In genomic region chr12:132668191-132669088, GRCh38 we compare ENCODE assay signal across 19 cellular contexts. TPM values are rescaled to one million over a fixed set of nuclear protein-coding genes. Genes with fewer than 3 reads are reported as not detected.
DNase-seq lines count a peak whose midpoint lies in the region; ATAC-seq, FAIRE-seq and TF ChIP-seq lines count a peak whose summit lies in the region.
"Had no signal": no experiment of that assay in that cellular context is flagged by ENCODE, and none has a peak within 500 bp of the region (broad histone marks: within the 10 kb centered on the region; RNA-seq: fewer than 3 reads in every experiment).

No MANE protein-coding gene starts in this region.

- no peak for FAIRE-seq in HepG2 (lab: Jason Lieb, UNC)
- FAIRE-seq: A549, GM19239 had no signal

- no peaks in the 10 kb centered on the region for H3K27me3 Mint-ChIP-seq in nephron progenitor cell (ENCODE audit: low read depth, poor library complexity)
- H3K27me3 Mint-ChIP-seq: CD4-positive, alpha-beta memory T cell had no signal

- in situ Hi-C loops in HepG2 (cut with HindIII; ENCODE audit: extremely low pct_ligation_motif_present, low pct_unique_long_range_greater_than_20kb) = no loop called here

- H3K36me3 Mint-ChIP-seq in nephron progenitor cell (ENCODE audit: low read depth) = peaks cover 73% of the 10 kb centered on the region

- H3K4me2 ChIP-seq in HepG2 (ENCODE audit: low read depth, low read length) = no peak overlapping the region
- H3K4me2 ChIP-seq: A549 had no signal

- CTCF ChIA-PET in HepG2 (lab: Yijun Ruan, JAX; ENCODE audit: low intra/inter-chr PET ratio, low total read pairs) = no interaction called here

- DNase-seq in HepG2 (ENCODE audit: low spot score) (no peak), right lobe of liver (no peak), nephron progenitor cell (no peak), spleen (peak; percentile 41), NCI-H748 treated with DMSO at 0.1 percent for 48 hours (lab: John Stamatoyannopoulos, UW) (no peak)
- DNase-seq: AML-193; CD4-positive, alpha-beta memory T cell; DMS79 treated with DMSO at 0.1 percent for 48 hours; GF-D8; GM23248; HCEC 1CT had no signal

- H3K36me3 ChIP-seq in HepG2 (replicated peaks in 1 of 2; ENCODE audit: control insufficient read depth in 1 of 2, insufficient read depth in 2 of 2, low read length in 2 of 2) (peaks cover 41 to 76% of the 10 kb centered on the region in 2 experiments; a peak in 4 of 5 replicates), right lobe of liver (peaks cover 0 to 45% (median 8%) of the 10 kb centered on the region in 4 donors), spleen (peaks cover 0 to 100% (median 74%) of the 10 kb centered on the region in 6 donors)

- TF ChIP-seq CTCF in HepG2 (CRISPR knock-in tag; IDR thresholded peaks at IDR 0.05) = no peak
- no peak for TF ChIP-seq CTCF in right lobe of liver (IDR thresholded peaks at IDR 0.05)
- no peak for TF ChIP-seq CTCF in nephron progenitor cell (IDR thresholded peaks at IDR 0.05)
- no peak for TF ChIP-seq CTCF in spleen (IDR thresholded peaks at IDR 0.05 in 8 of 11, conservative IDR thresholded peaks at IDR 0.05 in 3 of 11)

- no peak overlapping the region for H3K9ac ChIP-seq in HepG2 (ENCODE audit: insufficient read depth, low read depth, low read length)
- H3K9ac ChIP-seq: GM23248 had no signal

- no peak overlapping the region for H3K4me3 ChIP-seq in HepG2 (replicated peaks in 1 of 3; ENCODE audit: insufficient read depth in 1 of 3, low read depth in 2 of 3, low read length in 3 of 3)
- H3K4me3 ChIP-seq in right lobe of liver = no peak overlapping the region
- H3K4me3 ChIP-seq in spleen = no peak overlapping the region
- H3K4me3 ChIP-seq: A549, GM23248 had no signal

- H3K4me1 Mint-ChIP-seq in nephron progenitor cell = no peaks in the 10 kb centered on the region

- ATAC-seq in HepG2 = no peak
- ATAC-seq in right lobe of liver = no peak
- ATAC-seq in GM18873 (IDR thresholded peaks at IDR 0.05; ENCODE audit: low FRiP score, unreplicated experiment) = no peak
- ATAC-seq: A549 had no signal

- WGBS in HepG2 (ENCODE audit: low lambda C conversion rate) = 96% methylated on average over 29 of the region's 30 CpGs
- WGBS in right lobe of liver (ENCODE audit: insufficient coverage, low coverage, low lambda C conversion rate, missing lambda C conversion rate) = 95% methylated on average over 10 of the region's 30 CpGs
- 94 to 96% (median 95%) methylated on average over 29 to 30 of the region's 30 CpGs for WGBS in spleen, 5 donors

- TF ChIP-seq RAD21 in HepG2 (CRISPR knock-in tag; IDR thresholded peaks at IDR 0.05) = no peak

- peak overlapping the region; percentile 48 for H3K27ac Mint-ChIP-seq in nephron progenitor cell

- POLR2A ChIA-PET in HepG2 (lab: Yijun Ruan, JAX) = no interaction called here

- BruUV-seq in HepG2 (replicated peaks; lab: Mats Ljungman, UMichigan) = no TSS peak

- H4K20me1 ChIP-seq in HepG2 (ENCODE audit: insufficient read depth, low read length) = no peaks in the 10 kb centered on the region

- H3K27ac ChIP-seq in HepG2 (ENCODE audit: extremely low read length, insufficient read depth, low read length) = no peak overlapping the region
- H3K27ac ChIP-seq in right lobe of liver = no peak overlapping the region
- peak overlapping the region in 1 of 8 donors; percentile 18 for H3K27ac ChIP-seq in spleen
- H3K27ac ChIP-seq: 22Rv1, A549, GM23248 had no signal

- no peaks in the 10 kb centered on the region for H3K9me3 Mint-ChIP-seq in nephron progenitor cell

- H3K9me3 ChIP-seq in HepG2 (ENCODE audit: low read length) (no peaks in the 10 kb centered on the region), right lobe of liver (no peaks in the 10 kb centered on the region), spleen (no peaks in the 10 kb centered on the region)
- H3K9me3 ChIP-seq: A549 had no signal

- TF ChIP-seq POLR2A in HepG2 (IDR thresholded peaks at IDR 0.05; ENCODE audit: insufficient read depth in 1 of 2, low read depth in 2 of 2, low read length in 2 of 2) = no peak
- no peak for TF ChIP-seq POLR2A in right lobe of liver (IDR thresholded peaks at IDR 0.05)
- no peak for TF ChIP-seq POLR2A in spleen (IDR thresholded peaks at IDR 0.05)

- intact Hi-C loops in HepG2 (cut with micrococcal nuclease; ENCODE audit: unreplicated experiment) = no loop called here
- intact Hi-C loops in right lobe of liver (cut with DNase I) = no loop called here
- intact Hi-C loops in spleen (cut with DNase I; ENCODE audit: low total_unique reads) = no loop called here

- TF ChIP-seq EP300 in HepG2 (IDR thresholded peaks at IDR 0.05; ENCODE audit: low read depth in 2 of 2, low read length in 2 of 2) (no peak), HepG2 (CRISPR knock-in tag; IDR thresholded peaks at IDR 0.05; ENCODE audit: borderline replicate concordance) (no peak)

- H3K4me3 Mint-ChIP-seq in nephron progenitor cell = no peak overlapping the region
- H3K4me3 Mint-ChIP-seq: CD14-positive monocyte; CD4-positive, alpha-beta memory T cell had no signal

- H3K4me1 ChIP-seq in HepG2 (ENCODE audit: insufficient read depth, low read length) (no peaks in the 10 kb centered on the region), right lobe of liver (peaks cover 0 to 15% (median 7%) of the 10 kb centered on the region in 4 donors), spleen (peaks cover 0 to 37% (median 19%) of the 10 kb centered on the region in 6 donors)
- H3K4me1 ChIP-seq: A549 had no signal

- H2AFZ ChIP-seq in HepG2 (ENCODE audit: low read length) = no peak overlapping the region
- H2AFZ ChIP-seq: GM23248 had no signal

- no peaks in the 10 kb centered on the region for H3K79me2 ChIP-seq in HepG2 (ENCODE audit: insufficient read depth, low read length)

- H3K27me3 ChIP-seq in HepG2 (ENCODE audit: control insufficient read depth in 1 of 2, insufficient read depth in 2 of 2, low read length in 2 of 2) (no peaks in the 10 kb centered on the region), right lobe of liver (no peaks in the 10 kb centered on the region), spleen (replicated peaks in 1 of 7) (no peaks in the 10 kb centered on the region)

RNA-seq across cellular contexts. Expression of gene POLE, which starts 18.7 kb away (rescaled TPM):
- total RNA-seq in HepG2 (2016; rRNA removed; fragmentation: Illumina TruSeq; extraction: Trizol) (25.7 and 52.2 TPM in 2 replicates), right lobe of liver (10 to 100 TPM; 13.6 to 34.0 (median 22.7) TPM), spleen (100 to 1,000 TPM in 3 of 7 donors, 10 to 100 TPM in 4; 70.1 to 122 (median 99.6) TPM)
- total RNA-seq in HepG2 (2016; cell fraction: cytosol; rRNA removed; fragmentation: Illumina TruSeq; extraction: Trizol; ENCODE audit: low read depth) = 59.1 and 64.2 TPM in 2 replicates
- 20.9 and 52.7 TPM in 2 replicates for total RNA-seq in HepG2 (2016; cell fraction: insoluble cytoplasmic fraction; rRNA removed; fragmentation: Illumina TruSeq; extraction: Trizol)
- total RNA-seq in HepG2 (2016; cell fraction: membrane; rRNA removed; fragmentation: Illumina TruSeq; extraction: Trizol) = 57.6 and 66.6 TPM in 2 replicates
- total RNA-seq in HepG2 (2016; cell fraction: nucleus; rRNA removed; fragmentation: Illumina TruSeq; extraction: Trizol) = 72.5 and 80.9 TPM in 2 replicates
- polyA plus RNA-seq in HepG2 (2011; rRNA removed) (23.2 and 25.3 TPM in 2 replicates), spleen (10 to 100 TPM; 18.1 to 37.6 (median 30.4) TPM)
- polyA plus RNA-seq in HepG2 (2011; cell fraction: cytosol; rRNA removed) = 4.8 and 9.4 TPM in 2 replicates
- 134 and 225 TPM in 2 replicates for polyA plus RNA-seq in HepG2 (2011; cell fraction: nucleus; rRNA removed)
- polyA plus RNA-seq in HepG2 (2012) = 14.9 and 21.3 TPM in 2 replicates
- 4.1 and 5.2 TPM in 2 replicates for polyA plus RNA-seq in HepG2 (2016; cell fraction: cytosol; fragmentation: Illumina TruSeq; extraction: Trizol; ENCODE audit: low read depth)
- 21.3 and 29.5 TPM in 2 replicates for polyA plus RNA-seq in HepG2 (2016; cell fraction: insoluble cytoplasmic fraction; fragmentation: Illumina TruSeq; extraction: Trizol; ENCODE audit: low read depth)
- polyA plus RNA-seq in HepG2 (2016; cell fraction: membrane; fragmentation: Illumina TruSeq; extraction: Trizol; ENCODE audit: low read depth) = 11.4 and 13.7 TPM in 2 replicates
- polyA plus RNA-seq in HepG2 (2016; cell fraction: nucleus; fragmentation: Illumina TruSeq; extraction: Trizol; ENCODE audit: insufficient read depth, low read depth) = 185 and 194 TPM in 2 replicates
- polyA minus RNA-seq in HepG2 (2011; rRNA and poly(A)+ RNA removed; ENCODE audit: low replicate concordance) = 104 and 245 TPM in 2 replicates
- polyA minus RNA-seq in HepG2 (2011; cell fraction: cytosol; rRNA and poly(A)+ RNA removed) = 12.9 and 22.7 TPM in 2 replicates
- polyA minus RNA-seq in HepG2 (2011; cell fraction: nucleus; rRNA and poly(A)+ RNA removed) = 79.4 and 111 TPM in 2 replicates

RNA-seq across cellular contexts. Expression of gene PXMP2, which starts 18.9 kb away (rescaled TPM):
- total RNA-seq in HepG2 (2016; rRNA removed; fragmentation: Illumina TruSeq; extraction: Trizol) (38.3 and 42.9 TPM in 2 replicates), right lobe of liver (100 to 1,000 TPM in 5 of 6 experiments, 10 to 100 TPM in 1; 91.5 to 216 (median 162) TPM), spleen (10 to 100 TPM in 4 of 7 donors, 1 to 10 TPM in 3; 8.4 to 19.6 (median 10.0) TPM)
- total RNA-seq in HepG2 (2016; cell fraction: cytosol; rRNA removed; fragmentation: Illumina TruSeq; extraction: Trizol; ENCODE audit: low read depth) = 129 and 144 TPM in 2 replicates
- total RNA-seq in HepG2 (2016; cell fraction: insoluble cytoplasmic fraction; rRNA removed; fragmentation: Illumina TruSeq; extraction: Trizol) = 34.3 and 45.4 TPM in 2 replicates
- 94.5 and 107 TPM in 2 replicates for total RNA-seq in HepG2 (2016; cell fraction: membrane; rRNA removed; fragmentation: Illumina TruSeq; extraction: Trizol)
- 16.5 and 17.4 TPM in 2 replicates for total RNA-seq in HepG2 (2016; cell fraction: nucleus; rRNA removed; fragmentation: Illumina TruSeq; extraction: Trizol)
- polyA plus RNA-seq in HepG2 (2011; rRNA removed) (24.4 and 25.5 TPM in 2 replicates), spleen (10 to 100 TPM in 1 of 3 donors, 1 to 10 TPM in 2; 3.3 to 11.3 (median 7.7) TPM)
- 21.8 and 27.1 TPM in 2 replicates for polyA plus RNA-seq in HepG2 (2011; cell fraction: cytosol; rRNA removed)
- polyA plus RNA-seq in HepG2 (2011; cell fraction: nucleus; rRNA removed) = 11.1 and 15.6 TPM in 2 replicates
- 14.0 and 18.0 TPM in 2 replicates for polyA plus RNA-seq in HepG2 (2012)
- polyA plus RNA-seq in HepG2 (2016; cell fraction: cytosol; fragmentation: Illumina TruSeq; extraction: Trizol; ENCODE audit: low read depth) = 136 and 147 TPM in 2 replicates
- polyA plus RNA-seq in HepG2 (2016; cell fraction: insoluble cytoplasmic fraction; fragmentation: Illumina TruSeq; extraction: Trizol; ENCODE audit: low read depth) = 33.1 and 37.0 TPM in 2 replicates
- polyA plus RNA-seq in HepG2 (2016; cell fraction: membrane; fragmentation: Illumina TruSeq; extraction: Trizol; ENCODE audit: low read depth) = 87.1 and 93.3 TPM in 2 replicates
- 39.4 and 39.9 TPM in 2 replicates for polyA plus RNA-seq in HepG2 (2016; cell fraction: nucleus; fragmentation: Illumina TruSeq; extraction: Trizol; ENCODE audit: insufficient read depth, low read depth)
- polyA minus RNA-seq in HepG2 (2011; rRNA and poly(A)+ RNA removed; ENCODE audit: low replicate concordance) = 14.3 and 48.1 TPM in 2 replicates
- polyA minus RNA-seq in HepG2 (2011; cell fraction: cytosol; rRNA and poly(A)+ RNA removed) = 4.0 and 7.8 TPM in 2 replicates
- polyA minus RNA-seq in HepG2 (2011; cell fraction: nucleus; rRNA and poly(A)+ RNA removed) = 7.0 and 7.9 TPM in 2 replicates

RNA-seq across cellular contexts. Expression of gene PGAM5, which starts 42.2 kb away (rescaled TPM):
- 77.1 and 77.9 TPM in 2 replicates for total RNA-seq in HepG2 (2016; rRNA removed; fragmentation: Illumina TruSeq; extraction: Trizol)
- total RNA-seq in HepG2 (2016; cell fraction: cytosol; rRNA removed; fragmentation: Illumina TruSeq; extraction: Trizol; ENCODE audit: low read depth) = 37.0 and 40.3 TPM in 2 replicates
- total RNA-seq in HepG2 (2016; cell fraction: insoluble cytoplasmic fraction; rRNA removed; fragmentation: Illumina TruSeq; extraction: Trizol) = 75.8 and 78.5 TPM in 2 replicates
- total RNA-seq in HepG2 (2016; cell fraction: membrane; rRNA removed; fragmentation: Illumina TruSeq; extraction: Trizol) = 82.5 and 88.7 TPM in 2 replicates
- 27.7 and 31.2 TPM in 2 replicates for total RNA-seq in HepG2 (2016; cell fraction: nucleus; rRNA removed; fragmentation: Illumina TruSeq; extraction: Trizol)
- polyA plus RNA-seq in HepG2 (2011; rRNA removed) = 18.0 and 23.8 TPM in 2 replicates
- polyA plus RNA-seq in HepG2 (2011; cell fraction: cytosol; rRNA removed) = 15.3 and 23.5 TPM in 2 replicates
- 14.4 and 15.9 TPM in 2 replicates for polyA plus RNA-seq in HepG2 (2011; cell fraction: nucleus; rRNA removed)
- 14.5 and 23.5 TPM in 2 replicates for polyA plus RNA-seq in HepG2 (2012)
- polyA plus RNA-seq in HepG2 (2016; cell fraction: cytosol; fragmentation: Illumina TruSeq; extraction: Trizol; ENCODE audit: low read depth) = 28.3 and 31.0 TPM in 2 replicates
- 59.5 and 70.5 TPM in 2 replicates for polyA plus RNA-seq in HepG2 (2016; cell fraction: insoluble cytoplasmic fraction; fragmentation: Illumina TruSeq; extraction: Trizol; ENCODE audit: low read depth)
- polyA plus RNA-seq in HepG2 (2016; cell fraction: membrane; fragmentation: Illumina TruSeq; extraction: Trizol; ENCODE audit: low read depth) = 47.3 and 51.7 TPM in 2 replicates
- polyA plus RNA-seq in HepG2 (2016; cell fraction: nucleus; fragmentation: Illumina TruSeq; extraction: Trizol; ENCODE audit: insufficient read depth, low read depth) = 43.9 and 45.1 TPM in 2 replicates
- 89.6 and 210 TPM in 2 replicates for polyA minus RNA-seq in HepG2 (2011; rRNA and poly(A)+ RNA removed; ENCODE audit: low replicate concordance)
- polyA minus RNA-seq in HepG2 (2011; cell fraction: cytosol; rRNA and poly(A)+ RNA removed) = 28.3 and 32.7 TPM in 2 replicates
- 9.9 and 10.2 TPM in 2 replicates for polyA minus RNA-seq in HepG2 (2011; cell fraction: nucleus; rRNA and poly(A)+ RNA removed)
- total RNA-seq in right lobe of liver = 10 to 100 TPM; 22.7 to 50.7 (median 27.6) TPM
- 10 to 100 TPM; 19.4 to 28.8 (median 21.7) TPM for total RNA-seq in spleen
- 10 to 100 TPM in 2 of 3 donors, 1 to 10 TPM in 1; 8.2 to 24.0 (median 14.1) TPM for polyA plus RNA-seq in spleen

RNA-seq across cellular contexts. Expression of gene P2RX2, which starts 49.9 kb away (rescaled TPM):
- total RNA-seq in HepG2 (2016; rRNA removed; fragmentation: Illumina TruSeq; extraction: Trizol) (not detected in 2 replicates), right lobe of liver (not detected), spleen (1 to 10 TPM in 5 of 7 donors, under 1 TPM in 2; 0.77 to 3.0 (median 1.7) TPM)
- total RNA-seq in HepG2 (2016; cell fraction: cytosol; rRNA removed; fragmentation: Illumina TruSeq; extraction: Trizol; ENCODE audit: low read depth) = not detected in 2 replicates
- total RNA-seq in HepG2 (2016; cell fraction: insoluble cytoplasmic fraction; rRNA removed; fragmentation: Illumina TruSeq; extraction: Trizol) = not detected in 2 replicates
- not detected in 2 replicates for total RNA-seq in HepG2 (2016; cell fraction: membrane; rRNA removed; fragmentation: Illumina TruSeq; extraction: Trizol)
- not detected in 2 replicates for total RNA-seq in HepG2 (2016; cell fraction: nucleus; rRNA removed; fragmentation: Illumina TruSeq; extraction: Trizol)
- polyA plus RNA-seq in HepG2 (2011; rRNA removed) (not detected in 2 replicates), spleen (1 to 10 TPM; 2.8 to 4.5 (median 2.9) TPM)
- not detected in 2 replicates for polyA plus RNA-seq in HepG2 (2011; cell fraction: cytosol; rRNA removed)
- not detected in 2 replicates for polyA plus RNA-seq in HepG2 (2011; cell fraction: nucleus; rRNA removed)
- not detected in 2 replicates for polyA plus RNA-seq in HepG2 (2012)
- not detected in 2 replicates for polyA plus RNA-seq in HepG2 (2016; cell fraction: cytosol; fragmentation: Illumina TruSeq; extraction: Trizol; ENCODE audit: low read depth)
- not detected in 2 replicates for polyA plus RNA-seq in HepG2 (2016; cell fraction: insoluble cytoplasmic fraction; fragmentation: Illumina TruSeq; extraction: Trizol; ENCODE audit: low read depth)
- polyA plus RNA-seq in HepG2 (2016; cell fraction: membrane; fragmentation: Illumina TruSeq; extraction: Trizol; ENCODE audit: low read depth) = not detected in 2 replicates
- not detected in 2 replicates for polyA plus RNA-seq in HepG2 (2016; cell fraction: nucleus; fragmentation: Illumina TruSeq; extraction: Trizol; ENCODE audit: insufficient read depth, low read depth)
- not detected in 2 replicates for polyA minus RNA-seq in HepG2 (2011; rRNA and poly(A)+ RNA removed; ENCODE audit: low replicate concordance)
- not detected in 2 replicates for polyA minus RNA-seq in HepG2 (2011; cell fraction: cytosol; rRNA and poly(A)+ RNA removed)
- polyA minus RNA-seq in HepG2 (2011; cell fraction: nucleus; rRNA and poly(A)+ RNA removed) = not detected in 2 replicates
- total RNA-seq: CD4-positive, alpha-beta memory T cell; GM23248; H4; HT-29 had no signal
- polyA plus RNA-seq: A549; BJ; CD14-positive monocyte; CD4-positive, alpha-beta memory T cell; GM23248 had no signal

RNA-seq across cellular contexts. Expression of gene LRCOL1, which starts 58.1 kb away (rescaled TPM):
- not detected in 2 replicates for total RNA-seq in HepG2 (2016; rRNA removed; fragmentation: Illumina TruSeq; extraction: Trizol)
- not detected in 2 replicates for total RNA-seq in HepG2 (2016; cell fraction: cytosol; rRNA removed; fragmentation: Illumina TruSeq; extraction: Trizol; ENCODE audit: low read depth)
- not detected in 2 replicates for total RNA-seq in HepG2 (2016; cell fraction: insoluble cytoplasmic fraction; rRNA removed; fragmentation: Illumina TruSeq; extraction: Trizol)
- not detected in 2 replicates for total RNA-seq in HepG2 (2016; cell fraction: membrane; rRNA removed; fragmentation: Illumina TruSeq; extraction: Trizol)
- total RNA-seq in HepG2 (2016; cell fraction: nucleus; rRNA removed; fragmentation: Illumina TruSeq; extraction: Trizol) = not detected in 2 replicates
- 0.14 TPM in 1 of 2 replicates, not detected in the other for polyA plus RNA-seq in HepG2 (2011; rRNA removed)
- polyA plus RNA-seq in HepG2 (2011; cell fraction: cytosol; rRNA removed) = 0.05 and 0.09 TPM in 2 replicates
- polyA plus RNA-seq in HepG2 (2011; cell fraction: nucleus; rRNA removed) = 0.57 TPM in 1 of 2 replicates, not detected in the other
- polyA plus RNA-seq in HepG2 (2012) = not detected in 2 replicates
- polyA plus RNA-seq in HepG2 (2016; cell fraction: cytosol; fragmentation: Illumina TruSeq; extraction: Trizol; ENCODE audit: low read depth) = not detected in 2 replicates
- polyA plus RNA-seq in HepG2 (2016; cell fraction: insoluble cytoplasmic fraction; fragmentation: Illumina TruSeq; extraction: Trizol; ENCODE audit: low read depth) = not detected in 2 replicates
- polyA plus RNA-seq in HepG2 (2016; cell fraction: membrane; fragmentation: Illumina TruSeq; extraction: Trizol; ENCODE audit: low read depth) = not detected in 2 replicates
- polyA plus RNA-seq in HepG2 (2016; cell fraction: nucleus; fragmentation: Illumina TruSeq; extraction: Trizol; ENCODE audit: insufficient read depth, low read depth) = not detected in 2 replicates
- polyA minus RNA-seq in HepG2 (2011; rRNA and poly(A)+ RNA removed; ENCODE audit: low replicate concordance) = not detected in 2 replicates
- polyA minus RNA-seq in HepG2 (2011; cell fraction: cytosol; rRNA and poly(A)+ RNA removed) = not detected in 2 replicates
- polyA minus RNA-seq in HepG2 (2011; cell fraction: nucleus; rRNA and poly(A)+ RNA removed) = not detected in 2 replicates
- 10 to 100 TPM in 1 of 6 experiments, 1 to 10 TPM in 4, under 1 TPM in 1; 0.61 to 13.1 (median 6.8) TPM for total RNA-seq in right lobe of liver
- total RNA-seq in spleen = 1 to 10 TPM in 1 of 7 donors, under 1 TPM in 4, not detected in 2; 0.54 to 4.1 (median 0.83) TPM
- 1 to 10 TPM; 2.0 to 4.0 (median 3.8) TPM for polyA plus RNA-seq in spleen
- total RNA-seq: CD4-positive, alpha-beta memory T cell; GM23248; H4; HT-29 had no signal
- polyA plus RNA-seq: A549; CD14-positive monocyte; CD4-positive, alpha-beta memory T cell; GM23248 had no signal
